In the genomic region with DNA sequence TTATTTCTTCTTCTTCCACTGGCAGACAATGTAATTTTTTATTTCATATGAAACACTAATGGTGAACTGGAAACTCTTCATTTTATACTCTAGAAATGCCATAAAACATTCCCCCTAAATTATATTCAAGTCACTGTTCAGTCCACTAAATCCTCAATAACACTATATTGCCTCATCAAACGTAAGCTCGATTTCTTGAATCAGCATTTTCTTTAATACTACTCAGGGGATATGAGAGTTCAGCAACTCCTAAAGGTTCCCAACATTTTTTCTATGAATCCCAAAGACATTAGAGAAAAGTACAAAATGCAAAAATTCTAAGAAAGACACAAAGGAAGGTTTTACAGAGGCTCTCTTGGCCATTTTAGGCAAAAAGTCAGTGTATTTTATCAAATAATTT, we compare ENCODE assay signal across 25 cellular contexts. TPM values are rescaled to one million over a fixed set of nuclear protein-coding genes. Genes with fewer than 3 reads are reported as not detected.
DNase-seq lines count a peak whose midpoint lies in the region; ATAC-seq, FAIRE-seq and TF ChIP-seq lines count a peak whose summit lies in the region.
"Had no signal": no experiment of that assay in that cellular context is flagged by ENCODE, and none has a peak within 500 bp of the region (broad histone marks: within the 10 kb centered on the region; RNA-seq: fewer than 3 reads in every experiment).

No MANE protein-coding gene starts in this region.

- 2% methylated on average over 2 of the region's 2 CpGs for WGBS in HepG2 (ENCODE audit: low lambda C conversion rate)
- 76% methylated on average over 2 of the region's 2 CpGs for WGBS in right lobe of liver (ENCODE audit: insufficient coverage, low coverage, low lambda C conversion rate, missing lambda C conversion rate)
- 85 to 96% (median 93%) methylated on average over 2 of the region's 2 CpGs for WGBS in small intestine, 3 donors

- H3K36me3 ChIP-seq in HepG2 (replicated peaks in 1 of 2; ENCODE audit: control insufficient read depth in 1 of 2, insufficient read depth in 2 of 2, low read length in 2 of 2) (no peaks in the 10 kb centered on the region), right lobe of liver (no peaks in the 10 kb centered on the region), small intestine (ENCODE audit: control insufficient read depth in 2 of 2, insufficient read depth in 2 of 2, low read length in 2 of 2) (no peaks in the 10 kb centered on the region)
- H3K36me3 ChIP-seq: BE2C, BLaER1 had no signal

- H3K27ac Mint-ChIP-seq in nephron progenitor cell, result peak overlapping the region; percentile 56
- H3K27ac Mint-ChIP-seq: CD4-positive, alpha-beta memory T cell; CD4-positive, CD25-positive, alpha-beta regulatory T cell; CD8-positive, alpha-beta memory T cell had no signal

- H3K4me1 ChIP-seq in HepG2 (ENCODE audit: insufficient read depth, low read length), result no peaks in the 10 kb centered on the region
- no peaks in the 10 kb centered on the region for H3K4me1 ChIP-seq in right lobe of liver
- H3K4me1 ChIP-seq in small intestine (ENCODE audit: control insufficient read depth in 2 of 2, insufficient read depth in 1 of 2, low read depth in 1 of 2, low read length in 1 of 2), result no peaks in the 10 kb centered on the region
- H3K4me1 ChIP-seq: BE2C, BLaER1 had no signal

- no peak overlapping the region for H3K4me2 ChIP-seq in HepG2 (ENCODE audit: low read depth, low read length)
- H3K4me2 ChIP-seq: BLaER1 had no signal

- BruUV-seq in HepG2 (replicated peaks; lab: Mats Ljungman, UMichigan), result no TSS peak

- TF ChIP-seq CTCF in HepG2 (CRISPR knock-in tag; IDR thresholded peaks at IDR 0.05) (no peak), right lobe of liver (IDR thresholded peaks at IDR 0.05) (no peak), nephron progenitor cell (IDR thresholded peaks at IDR 0.05) (no peak)

- H4K20me1 ChIP-seq in HepG2 (ENCODE audit: insufficient read depth, low read length), result no peaks in the 10 kb centered on the region
- H4K20me1 ChIP-seq: BLaER1 had no signal

- H3K4me3 Mint-ChIP-seq in nephron progenitor cell, result no peak overlapping the region
- H3K4me3 Mint-ChIP-seq: CD14-positive monocyte; CD4-positive, alpha-beta memory T cell; CD4-positive, CD25-positive, alpha-beta regulatory T cell; CD8-positive, alpha-beta memory T cell had no signal

- intact Hi-C loops in HepG2 (cut with micrococcal nuclease; ENCODE audit: unreplicated experiment), result no loop called here
- intact Hi-C loops in right lobe of liver (cut with DNase I), result no loop called here
- intact Hi-C loops in head of caudate nucleus (cut with DNase I), result no loop called here

- ATAC-seq in HepG2, result no peak
- no peak for ATAC-seq in right lobe of liver
- ATAC-seq: GM12878 had no signal

- CTCF ChIA-PET in HepG2 (lab: Yijun Ruan, JAX; ENCODE audit: low intra/inter-chr PET ratio, low total read pairs), result no interaction called here

- H3K9me3 ChIP-seq in HepG2 (ENCODE audit: low read length), result no peaks in the 10 kb centered on the region
- H3K9me3 ChIP-seq in right lobe of liver, result no peaks in the 10 kb centered on the region
- H3K9me3 ChIP-seq in small intestine (ENCODE audit: control insufficient read depth, low read depth), result no peaks in the 10 kb centered on the region
- H3K9me3 ChIP-seq: BE2C, BLaER1 had no signal

- H3K4me3 ChIP-seq in HepG2 (replicated peaks in 1 of 3; ENCODE audit: insufficient read depth in 1 of 3, low read depth in 2 of 3, low read length in 3 of 3) (no peak overlapping the region), right lobe of liver (no peak overlapping the region), small intestine (ENCODE audit: low read depth in 1 of 2, low read length in 2 of 2) (no peak overlapping the region)
- H3K4me3 ChIP-seq: BLaER1, GM12878 had no signal

- H3K9ac ChIP-seq in HepG2 (ENCODE audit: insufficient read depth, low read depth, low read length), result no peak overlapping the region
- H3K9ac ChIP-seq: BLaER1 had no signal

- H3K79me2 ChIP-seq in HepG2 (ENCODE audit: insufficient read depth, low read length), result no peaks in the 10 kb centered on the region

- no peak for TF ChIP-seq RAD21 in HepG2 (CRISPR knock-in tag; IDR thresholded peaks at IDR 0.05)

- TF ChIP-seq EP300 in HepG2 (IDR thresholded peaks at IDR 0.05; ENCODE audit: low read depth in 2 of 2, low read length in 2 of 2) (no peak), HepG2 (CRISPR knock-in tag; IDR thresholded peaks at IDR 0.05; ENCODE audit: borderline replicate concordance) (no peak)

- H3K27ac ChIP-seq in HepG2 (ENCODE audit: extremely low read length, insufficient read depth, low read length) (no peak overlapping the region), right lobe of liver (no peak overlapping the region), small intestine (ENCODE audit: low read depth in 1 of 2, low read length in 1 of 2) (no peak overlapping the region)
- H3K27ac ChIP-seq: 22Rv1, BLaER1 had no signal

- H3K27me3 ChIP-seq in HepG2 (ENCODE audit: control insufficient read depth in 1 of 2, insufficient read depth in 2 of 2, low read length in 2 of 2) (0 out of 5 replicates have a peak, but pooled peaks cover 0 to 2% of the 10 kb centered on the region in 2 experiments), right lobe of liver (no peaks in the 10 kb centered on the region), small intestine (ENCODE audit: control insufficient read depth in 2 of 2, insufficient read depth in 2 of 2, low read length in 2 of 2) (no peaks in the 10 kb centered on the region)
- H3K27me3 ChIP-seq: BE2C, BLaER1 had no signal

- TF ChIP-seq POLR2A in HepG2 (IDR thresholded peaks at IDR 0.05; ENCODE audit: insufficient read depth in 1 of 2, low read depth in 2 of 2, low read length in 2 of 2) (no peak), right lobe of liver (IDR thresholded peaks at IDR 0.05) (no peak)

- in situ Hi-C loops in HepG2 (cut with HindIII; ENCODE audit: extremely low pct_ligation_motif_present, low pct_unique_long_range_greater_than_20kb), result no loop called here

- no peak overlapping the region for H2AFZ ChIP-seq in HepG2 (ENCODE audit: low read length)

- no peak for FAIRE-seq in HepG2 (lab: Jason Lieb, UNC)
- FAIRE-seq in small intestine (lab: Jason Lieb, UNC), result no peak
- FAIRE-seq: GM12878, GM12892, GM18507 had no signal

- H3K27me3 Mint-ChIP-seq in nephron progenitor cell (ENCODE audit: low read depth, poor library complexity), result no peaks in the 10 kb centered on the region

- peaks cover 4% of the 10 kb centered on the region for H3K4me1 Mint-ChIP-seq in nephron progenitor cell
- H3K4me1 Mint-ChIP-seq: CD14-positive monocyte; CD4-positive, alpha-beta memory T cell; CD4-positive, CD25-positive, alpha-beta regulatory T cell; CD8-positive, alpha-beta memory T cell had no signal

- DNase-seq in HepG2 (ENCODE audit: low spot score) (no peak), right lobe of liver (no peak), nephron progenitor cell (no peak), head of caudate nucleus (no peak), small intestine (no peak)
- DNase-seq: ACHN; BE2C; C1 segment of cervical spinal cord; CD4-positive, alpha-beta memory T cell; CD4-positive, CD25-positive, alpha-beta regulatory T cell; CD8-positive, alpha-beta memory T cell; COR-L47; DMS 273 treated with DMSO at 0.1 percent for 48 hours; DMS153; DMS53; DMS79; DND-41; EL; GDM1 had no signal

- no peaks in the 10 kb centered on the region for H3K9me3 Mint-ChIP-seq in nephron progenitor cell

- H3K36me3 Mint-ChIP-seq in nephron progenitor cell (ENCODE audit: low read depth), result peaks cover 24% of the 10 kb centered on the region
- H3K36me3 Mint-ChIP-seq: CD14-positive monocyte; CD4-positive, alpha-beta memory T cell; CD4-positive, CD25-positive, alpha-beta regulatory T cell; CD8-positive, alpha-beta memory T cell had no signal

- POLR2A ChIA-PET in HepG2 (lab: Yijun Ruan, JAX), result no interaction called here

TF ChIP-seq in HepG2, 621 proteins besides CTCF, POLR2A, EP300 and RAD21:
- TF ChIP-seq MZF1 (CRISPR knock-in tag; IDR thresholded peaks at IDR 0.05; ENCODE audit: borderline replicate concordance) (no peak), MAFK (conservative IDR thresholded peaks at IDR 0.05 in 1 of 2, IDR thresholded peaks at IDR 0.05 in 1 of 2; ENCODE audit: low read length in 2 of 2) (peak in 1 of 2 experiments; percentile 53; a peak in 2 of 4 replicates), MAFF (IDR thresholded peaks at IDR 0.05; ENCODE audit: low read depth, low read length) (0 out of 2 replicates have a peak, but pooled peaks have one; percentile 24)

RNA-seq across cellular contexts. Expression of a gene that starts 59.3 kb away (rescaled TPM):
- total RNA-seq in HepG2 (2016; rRNA removed; fragmentation: Illumina TruSeq; extraction: Trizol) (not detected in 2 replicates), right lobe of liver (1 to 10 TPM in 3 of 6 experiments, under 1 TPM in 3; 0.79 to 2.9 (median 1.1) TPM)
- not detected in 2 replicates for total RNA-seq in HepG2 (2016; cell fraction: cytosol; rRNA removed; fragmentation: Illumina TruSeq; extraction: Trizol; ENCODE audit: low read depth)
- total RNA-seq in HepG2 (2016; cell fraction: insoluble cytoplasmic fraction; rRNA removed; fragmentation: Illumina TruSeq; extraction: Trizol), result not detected in 2 replicates
- not detected in 2 replicates for total RNA-seq in HepG2 (2016; cell fraction: membrane; rRNA removed; fragmentation: Illumina TruSeq; extraction: Trizol)
- total RNA-seq in HepG2 (2016; cell fraction: nucleus; rRNA removed; fragmentation: Illumina TruSeq; extraction: Trizol), result not detected in 2 replicates
- polyA plus RNA-seq in HepG2 (2011; rRNA removed) (not detected in 2 replicates), small intestine (1 to 10 TPM in 1 of 3 donors, under 1 TPM in 2; 0.22 to 1.1 (median 0.54) TPM)
- polyA plus RNA-seq in HepG2 (2011; cell fraction: cytosol; rRNA removed), result not detected in 2 replicates
- polyA plus RNA-seq in HepG2 (2011; cell fraction: nucleus; rRNA removed), result not detected in 2 replicates
- polyA plus RNA-seq in HepG2 (2012), result not detected in 2 replicates
- not detected in 2 replicates for polyA plus RNA-seq in HepG2 (2016; cell fraction: cytosol; fragmentation: Illumina TruSeq; extraction: Trizol; ENCODE audit: low read depth)
- not detected in 2 replicates for polyA plus RNA-seq in HepG2 (2016; cell fraction: insoluble cytoplasmic fraction; fragmentation: Illumina TruSeq; extraction: Trizol; ENCODE audit: low read depth)
- polyA plus RNA-seq in HepG2 (2016; cell fraction: membrane; fragmentation: Illumina TruSeq; extraction: Trizol; ENCODE audit: low read depth), result not detected in 2 replicates
- not detected in 2 replicates for polyA plus RNA-seq in HepG2 (2016; cell fraction: nucleus; fragmentation: Illumina TruSeq; extraction: Trizol; ENCODE audit: insufficient read depth, low read depth)
- polyA minus RNA-seq in HepG2 (2011; rRNA and poly(A)+ RNA removed; ENCODE audit: low replicate concordance), result not detected in 2 replicates
- polyA minus RNA-seq in HepG2 (2011; cell fraction: cytosol; rRNA and poly(A)+ RNA removed), result not detected in 2 replicates
- polyA minus RNA-seq in HepG2 (2011; cell fraction: nucleus; rRNA and poly(A)+ RNA removed), result not detected in 2 replicates
- total RNA-seq: CD4-positive, alpha-beta memory T cell; CD8-positive, alpha-beta memory T cell had no signal
- polyA plus RNA-seq: CD4-positive, alpha-beta memory T cell had no signal
